In genomic region chr7:140058517-140058916, GRCh38 we compare ENCODE assay signal across 21 cellular contexts. TPM values are rescaled to one million over a fixed set of nuclear protein-coding genes. Genes with fewer than 3 reads are reported as not detected.
DNase-seq lines count a peak whose midpoint lies in the region; ATAC-seq and TF ChIP-seq lines count a peak whose summit lies in the region.
"Had no signal": no experiment of that assay in that cellular context is flagged by ENCODE, and none has a peak within 500 bp of the region (broad histone marks: within the 10 kb centered on the region; RNA-seq: fewer than 3 reads in every experiment).

No MANE protein-coding gene starts in this region.

- intact Hi-C loops in activated CD8-positive, alpha-beta T cell treated with anti-CD3 and anti-CD28 coated beads for 36 hours (cut with micrococcal nuclease) = no loop called here
- intact Hi-C loops in Calu3 (cut with micrococcal nuclease; ENCODE audit: unreplicated experiment) (loop anchor here (5.0 kb wide), 1 partner anchor 419 kb away; the partner anchor contains the start of gene MKRN1), posterior cingulate gyrus (cut with DNase I) (loop anchor here (10.0 kb wide), 1 partner anchor 54 kb away; no protein-coding TSS in a partner anchor), right lobe of liver (cut with DNase I) (no loop called here)

- no peak overlapping the region for H3K4me3 ChIP-seq in right lobe of liver
- H3K4me3 ChIP-seq: dorsolateral prefrontal cortex, GM12878, lung, psoas muscle, skin epidermis had no signal

- in situ Hi-C loops in GM13976 (cut with MboI; ENCODE audit: low sequenced_read_pairs, unreplicated experiment) = no loop called here

- CTCF ChIA-PET in activated CD8-positive, alpha-beta T cell treated with anti-CD3 and anti-CD28 coated beads, Interleukin-2, amount 10 ng/mL, durations not matched to agents 7 days and 5 days (lab: Charles Lee) = no interaction called here
- CTCF ChIA-PET in activated CD8-positive, alpha-beta T cell treated with anti-CD3 and anti-CD28 coated beads for 36 hours (lab: Charles Lee) = no interaction called here
- CTCF ChIA-PET in Calu3 (lab: Charles Lee) = interaction anchor here (0.6 kb wide), 2 partner anchors 34 to 223 kb away, joined by 3 to 4 read pairs; no protein-coding TSS in a partner anchor

- H3K36me3 Mint-ChIP-seq in activated CD8-positive, alpha-beta T cell treated with anti-CD3 and anti-CD28 coated beads, Interleukin-2, amount 10 ng/mL, durations not matched to agents 7 days and 5 days (ENCODE audit: low read depth) = peaks cover 63% of the 10 kb centered on the region
- peaks cover 26% of the 10 kb centered on the region for H3K36me3 Mint-ChIP-seq in activated CD8-positive, alpha-beta T cell treated with anti-CD3 and anti-CD28 coated beads for 36 hours (ENCODE audit: low read depth)
- H3K36me3 Mint-ChIP-seq in Calu3 (ENCODE audit: insufficient read depth, unreplicated experiment) (peaks cover 33% of the 10 kb centered on the region), T-helper 17 cell (ENCODE audit: low read depth) (peaks cover 3% of the 10 kb centered on the region), naive B cell (peaks cover 0 to 14% of the 10 kb centered on the region in 2 donors)

- no peak overlapping the region for H3K27ac ChIP-seq in right lobe of liver
- H3K27ac ChIP-seq: dorsolateral prefrontal cortex, neutrophil, psoas muscle had no signal

- peaks cover 0 to 39% (median 13%) of the 10 kb centered on the region in 4 donors for H3K4me1 ChIP-seq in right lobe of liver
- H3K4me1 ChIP-seq: psoas muscle had no signal

- H3K9me3 ChIP-seq in T-helper 17 cell (ENCODE audit: control insufficient read depth, low read length, poor library complexity, severe bottlenecking) (no peaks in the 10 kb centered on the region), right lobe of liver (no peaks in the 10 kb centered on the region)
- H3K9me3 ChIP-seq: neutrophil, psoas muscle had no signal

- TF ChIP-seq CTCF in activated CD8-positive, alpha-beta T cell treated with anti-CD3 and anti-CD28 coated beads for 36 hours (IDR thresholded peaks at IDR 0.05) = no peak
- TF ChIP-seq CTCF in Calu3 (IDR thresholded peaks at IDR 0.05; ENCODE audit: unreplicated experiment) (no peak), GM13976 (IDR thresholded peaks at IDR 0.05; ENCODE audit: borderline replicate concordance, control extremely low read depth, extremely low read depth, insufficient read depth, missing control alignments) (no peak), right lobe of liver (IDR thresholded peaks at IDR 0.05) (no peak)

- 71% methylated on average over 6 of the region's 7 CpGs for whole genome bisulfite sequencing in right lobe of liver (ENCODE audit: insufficient coverage, low coverage, low lambda C conversion rate, missing lambda C conversion rate)

- H3K27me3 ChIP-seq in right lobe of liver = no peaks in the 10 kb centered on the region
- H3K27me3 ChIP-seq: dorsolateral prefrontal cortex, neutrophil had no signal

- no peak overlapping the region for H3K4me3 Mint-ChIP-seq in activated CD8-positive, alpha-beta T cell treated with anti-CD3 and anti-CD28 coated beads, Interleukin-2, amount 10 ng/mL, durations not matched to agents 7 days and 5 days
- H3K4me3 Mint-ChIP-seq in activated CD8-positive, alpha-beta T cell treated with anti-CD3 and anti-CD28 coated beads for 36 hours = no peak overlapping the region
- H3K4me3 Mint-ChIP-seq in Calu3 (ENCODE audit: low read depth, unreplicated experiment) (peak overlapping the region; percentile 55), T-helper 17 cell (peak overlapping the region; percentile 85), naive B cell (peak overlapping the region in 1 of 8 donors; percentile 99)
- H3K4me3 Mint-ChIP-seq: activated T-cell treated with anti-CD3 and anti-CD28 coated beads, Interleukin-2, amount 50 U/mL, for 24 hours had no signal

- H3K4me1 Mint-ChIP-seq in activated CD8-positive, alpha-beta T cell treated with anti-CD3 and anti-CD28 coated beads, Interleukin-2, amount 10 ng/mL, durations not matched to agents 7 days and 5 days (ENCODE audit: low read depth) = peaks cover 81% of the 10 kb centered on the region
- peaks cover 56% of the 10 kb centered on the region for H3K4me1 Mint-ChIP-seq in activated CD8-positive, alpha-beta T cell treated with anti-CD3 and anti-CD28 coated beads for 36 hours (ENCODE audit: low read depth)
- H3K4me1 Mint-ChIP-seq in Calu3 (ENCODE audit: low read depth, unreplicated experiment) (peaks cover 37% of the 10 kb centered on the region), T-helper 17 cell (peaks cover 63% of the 10 kb centered on the region), naive B cell (peaks cover 56 to 81% (median 78%) of the 10 kb centered on the region in 3 donors)

- POLR2A ChIA-PET in activated CD8-positive, alpha-beta T cell treated with anti-CD3 and anti-CD28 coated beads, Interleukin-2, amount 10 ng/mL, durations not matched to agents 7 days and 5 days (lab: Charles Lee) = no interaction called here
- POLR2A ChIA-PET in activated CD8-positive, alpha-beta T cell treated with anti-CD3 and anti-CD28 coated beads for 36 hours (lab: Charles Lee) = no interaction called here

- no TSS peak for BruUV-seq in Calu3 (replicated peaks; lab: Mats Ljungman, UMichigan)

- no peaks in the 10 kb centered on the region for H3K9me3 Mint-ChIP-seq in activated CD8-positive, alpha-beta T cell treated with anti-CD3 and anti-CD28 coated beads, Interleukin-2, amount 10 ng/mL, durations not matched to agents 7 days and 5 days (ENCODE audit: insufficient read depth)
- no peaks in the 10 kb centered on the region for H3K9me3 Mint-ChIP-seq in activated CD8-positive, alpha-beta T cell treated with anti-CD3 and anti-CD28 coated beads for 36 hours
- H3K9me3 Mint-ChIP-seq in Calu3 (ENCODE audit: low read depth, unreplicated experiment) (no peaks in the 10 kb centered on the region), naive B cell (no peaks in the 10 kb centered on the region)
- H3K9me3 Mint-ChIP-seq: activated naive CD4-positive, alpha-beta T cell treated with anti-CD3 and anti-CD28 coated beads, Interleukin-2, amount 50 U/mL, for 72 hours; activated T-cell treated with anti-CD3 and anti-CD28 coated beads, Interleukin-2, amount 50 U/mL, for 24 hours had no signal

- no peak for ATAC-seq in activated CD8-positive, alpha-beta T cell treated with anti-CD3 and anti-CD28 coated beads, Interleukin-2, amount 10 ng/mL, durations not matched to agents 7 days and 5 days
- no peak for ATAC-seq in activated CD8-positive, alpha-beta T cell treated with anti-CD3 and anti-CD28 coated beads for 36 hours
- ATAC-seq in T-helper 17 cell = no peak
- ATAC-seq in naive B cell (ENCODE audit: low read depth in 2 of 2) = no peak
- no peak for ATAC-seq in right lobe of liver
- ATAC-seq: GM12878, psoas muscle had no signal

- no peak for TF ChIP-seq POLR2A in right lobe of liver (IDR thresholded peaks at IDR 0.05)

- H3K27me3 Mint-ChIP-seq in activated CD8-positive, alpha-beta T cell treated with anti-CD3 and anti-CD28 coated beads, Interleukin-2, amount 10 ng/mL, durations not matched to agents 7 days and 5 days (ENCODE audit: low read depth) = no peaks in the 10 kb centered on the region
- H3K27me3 Mint-ChIP-seq in activated CD8-positive, alpha-beta T cell treated with anti-CD3 and anti-CD28 coated beads for 36 hours = no peaks in the 10 kb centered on the region
- H3K27me3 Mint-ChIP-seq in Calu3 (ENCODE audit: unreplicated experiment) (no peaks in the 10 kb centered on the region), T-helper 17 cell (no peaks in the 10 kb centered on the region), naive B cell (no peaks in the 10 kb centered on the region)
- H3K27me3 Mint-ChIP-seq: activated T-cell treated with anti-CD3 and anti-CD28 coated beads, Interleukin-2, amount 50 U/mL, for 24 hours had no signal

- no peak for DNase-seq in activated CD8-positive, alpha-beta T cell treated with anti-CD3 and anti-CD28 coated beads, Interleukin-2, amount 10 ng/mL, durations not matched to agents 7 days and 5 days
- DNase-seq in activated CD8-positive, alpha-beta T cell treated with anti-CD3 and anti-CD28 coated beads for 36 hours = no peak
- DNase-seq in Calu3 (no peak), T-helper 17 cell (no peak), naive B cell (no peak), GM13976 (ENCODE audit: low spot score) (no peak), posterior cingulate gyrus (no peak), right lobe of liver (no peak)
- DNase-seq: activated T-cell treated with anti-CD3 and anti-CD28 coated beads, Interleukin-2, amount 50 U/mL, for 24 hours; dorsolateral prefrontal cortex; GOT3; Kasumi-1; NCI-H2171; NCI-H524 treated with DMSO at 0.1 percent for 48 hours; psoas muscle; T-helper 9 cell had no signal

- H3K36me3 ChIP-seq in right lobe of liver = peaks cover 0 to 11% (median 1%) of the 10 kb centered on the region in 4 donors

- H3K27ac Mint-ChIP-seq in activated CD8-positive, alpha-beta T cell treated with anti-CD3 and anti-CD28 coated beads, Interleukin-2, amount 10 ng/mL, durations not matched to agents 7 days and 5 days = peak overlapping the region; percentile 12
- no peak overlapping the region for H3K27ac Mint-ChIP-seq in activated CD8-positive, alpha-beta T cell treated with anti-CD3 and anti-CD28 coated beads for 36 hours
- H3K27ac Mint-ChIP-seq in Calu3 (ENCODE audit: unreplicated experiment) = no peak overlapping the region
- peak overlapping the region; percentile 80 for H3K27ac Mint-ChIP-seq in T-helper 17 cell
- peak overlapping the region in 4 of 6 donors; percentile 29 to 76 (median 67) for H3K27ac Mint-ChIP-seq in naive B cell

RNA-seq across cellular contexts. Expression of gene PARP12, which starts 4.2 kb away (rescaled TPM):
- total RNA-seq in activated CD8-positive, alpha-beta T cell treated with anti-CD3 and anti-CD28 coated beads, Interleukin-2, amount 10 ng/mL, durations not matched to agents 7 days and 5 days = 10 to 100 TPM; 96.9 to 98.3 TPM
- total RNA-seq in activated CD8-positive, alpha-beta T cell treated with anti-CD3 and anti-CD28 coated beads for 36 hours = 10 to 100 TPM; 29.5 to 29.9 TPM
- total RNA-seq in Calu3 (2022) (66.6 and 102 TPM in 2 replicates), T-helper 17 cell (100 to 1,000 TPM; 134 to 138 TPM), right lobe of liver (10 to 100 TPM; 15.7 to 33.1 (median 23.3) TPM)
- 10 to 100 TPM; 40.5 to 61.1 (median 47.6) TPM for polyA plus RNA-seq in naive B cell (ENCODE audit: low read depth in 6 of 6)

Comparison
In these comparisons a context has a peak if more than half of its experiments do, and no peak if none do; other contexts are left out.
1. H3K27ac Mint-ChIP-seq: peak in activated CD8-positive, alpha-beta T cell treated with anti-CD3 and anti-CD28 coated beads, Interleukin-2, amount 10 ng/mL, durations not matched to agents 7 days and 5 days (single experiment), T-helper 17 cell (single experiment) and naive B cell (4 of 6); none in activated CD8-positive, alpha-beta T cell treated with anti-CD3 and anti-CD28 coated beads for 36 hours (single experiment) and Calu3 (single experiment).
2. H3K4me3 Mint-ChIP-seq: peak in Calu3 (single experiment) and T-helper 17 cell (single experiment); none in activated CD8-positive, alpha-beta T cell treated with anti-CD3 and anti-CD28 coated beads, Interleukin-2, amount 10 ng/mL, durations not matched to agents 7 days and 5 days (single experiment) and activated CD8-positive, alpha-beta T cell treated with anti-CD3 and anti-CD28 coated beads for 36 hours (single experiment).
3. intact Hi-C loops: an anchor here in Calu3 (5.0 kb wide) and posterior cingulate gyrus (10.0 kb wide); none called in activated CD8-positive, alpha-beta T cell treated with anti-CD3 and anti-CD28 coated beads for 36 hours and right lobe of liver.